1 cellular context compared by ENCODE assay signal in genomic region chr1:15741183-15741850, GRCh38.
TF ChIP-seq lines count a peak whose summit lies in the region.

No MANE protein-coding gene starts in this region.

TF ChIP-seq in K562, 482 proteins besides CTCF, POLR2A, EP300 and RAD21 (continued from another document and continues in another):
- peak; percentile 57; the same call in 1 of the 2 replicates for TF ChIP-seq XRCC5 (IDR thresholded peaks at IDR 0.05; ENCODE audit: low read depth, low read length)
- TF ChIP-seq SMAD3 (CRISPR knock-in tag; conservative IDR thresholded peaks at IDR 0.05): no peak
- no peak for TF ChIP-seq POLR2AphosphoS2 (IDR thresholded peaks at IDR 0.05; ENCODE audit: low read length)
- peak; percentile 86; the same call in 1 of the 2 replicates for TF ChIP-seq ZNF282 (CRISPR knock-in tag; IDR thresholded peaks at IDR 0.05)
- peak; percentile 65 for TF ChIP-seq ZBTB40 (IDR thresholded peaks at IDR 0.05)
- peak; percentile 55; the same call in 1 of the 2 replicates for TF ChIP-seq ZBTB40 (CRISPR knock-in tag; IDR thresholded peaks at IDR 0.05)
- TF ChIP-seq, protein P1, sequence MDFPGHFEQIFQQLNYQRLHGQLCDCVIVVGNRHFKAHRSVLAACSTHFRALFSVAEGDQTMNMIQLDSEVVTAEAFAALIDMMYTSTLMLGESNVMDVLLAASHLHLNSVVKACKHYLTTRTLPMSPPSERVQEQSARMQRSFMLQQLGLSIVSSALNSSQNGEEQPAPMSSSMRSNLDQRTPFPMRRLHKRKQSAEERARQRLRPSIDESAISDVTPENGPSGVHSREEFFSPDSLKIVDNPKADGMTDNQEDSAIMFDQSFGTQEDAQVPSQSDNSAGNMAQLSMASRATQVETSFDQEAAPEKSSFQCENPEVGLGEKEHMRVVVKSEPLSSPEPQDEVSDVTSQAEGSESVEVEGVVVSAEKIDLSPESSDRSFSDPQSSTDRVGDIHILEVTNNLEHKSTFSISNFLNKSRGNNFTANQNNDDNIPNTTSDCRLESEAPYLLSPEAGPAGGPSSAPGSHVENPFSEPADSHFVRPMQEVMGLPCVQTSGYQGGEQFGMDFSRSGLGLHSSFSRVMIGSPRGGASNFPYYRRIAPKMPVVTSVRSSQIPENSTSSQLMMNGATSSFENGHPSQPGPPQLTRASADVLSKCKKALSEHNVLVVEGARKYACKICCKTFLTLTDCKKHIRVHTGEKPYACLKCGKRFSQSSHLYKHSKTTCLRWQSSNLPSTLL (IDR thresholded peaks at IDR 0.05): no peak
- TF ChIP-seq, protein P2, sequence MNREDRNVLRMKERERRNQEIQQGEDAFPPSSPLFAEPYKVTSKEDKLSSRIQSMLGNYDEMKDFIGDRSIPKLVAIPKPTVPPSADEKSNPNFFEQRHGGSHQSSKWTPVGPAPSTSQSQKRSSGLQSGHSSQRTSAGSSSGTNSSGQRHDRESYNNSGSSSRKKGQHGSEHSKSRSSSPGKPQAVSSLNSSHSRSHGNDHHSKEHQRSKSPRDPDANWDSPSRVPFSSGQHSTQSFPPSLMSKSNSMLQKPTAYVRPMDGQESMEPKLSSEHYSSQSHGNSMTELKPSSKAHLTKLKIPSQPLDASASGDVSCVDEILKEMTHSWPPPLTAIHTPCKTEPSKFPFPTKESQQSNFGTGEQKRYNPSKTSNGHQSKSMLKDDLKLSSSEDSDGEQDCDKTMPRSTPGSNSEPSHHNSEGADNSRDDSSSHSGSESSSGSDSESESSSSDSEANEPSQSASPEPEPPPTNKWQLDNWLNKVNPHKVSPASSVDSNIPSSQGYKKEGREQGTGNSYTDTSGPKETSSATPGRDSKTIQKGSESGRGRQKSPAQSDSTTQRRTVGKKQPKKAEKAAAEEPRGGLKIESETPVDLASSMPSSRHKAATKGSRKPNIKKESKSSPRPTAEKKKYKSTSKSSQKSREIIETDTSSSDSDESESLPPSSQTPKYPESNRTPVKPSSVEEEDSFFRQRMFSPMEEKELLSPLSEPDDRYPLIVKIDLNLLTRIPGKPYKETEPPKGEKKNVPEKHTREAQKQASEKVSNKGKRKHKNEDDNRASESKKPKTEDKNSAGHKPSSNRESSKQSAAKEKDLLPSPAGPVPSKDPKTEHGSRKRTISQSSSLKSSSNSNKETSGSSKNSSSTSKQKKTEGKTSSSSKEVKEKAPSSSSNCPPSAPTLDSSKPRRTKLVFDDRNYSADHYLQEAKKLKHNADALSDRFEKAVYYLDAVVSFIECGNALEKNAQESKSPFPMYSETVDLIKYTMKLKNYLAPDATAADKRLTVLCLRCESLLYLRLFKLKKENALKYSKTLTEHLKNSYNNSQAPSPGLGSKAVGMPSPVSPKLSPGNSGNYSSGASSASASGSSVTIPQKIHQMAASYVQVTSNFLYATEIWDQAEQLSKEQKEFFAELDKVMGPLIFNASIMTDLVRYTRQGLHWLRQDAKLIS (CRISPR knock-in tag; IDR thresholded peaks at IDR 0.05): 0 out of 2 replicates have a peak, but pooled peaks have one; percentile 36
- TF ChIP-seq, protein P3, sequence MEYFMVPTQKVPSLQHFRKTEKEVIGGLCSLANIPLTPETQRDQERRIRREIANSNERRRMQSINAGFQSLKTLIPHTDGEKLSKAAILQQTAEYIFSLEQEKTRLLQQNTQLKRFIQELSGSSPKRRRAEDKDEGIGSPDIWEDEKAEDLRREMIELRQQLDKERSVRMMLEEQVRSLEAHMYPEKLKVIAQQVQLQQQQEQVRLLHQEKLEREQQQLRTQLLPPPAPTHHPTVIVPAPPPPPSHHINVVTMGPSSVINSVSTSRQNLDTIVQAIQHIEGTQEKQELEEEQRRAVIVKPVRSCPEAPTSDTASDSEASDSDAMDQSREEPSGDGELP (CRISPR knock-in tag; IDR thresholded peaks at IDR 0.05; ENCODE audit: borderline replicate concordance): peak; percentile 86
- TF ChIP-seq DEAF1 (CRISPR knock-in tag; IDR thresholded peaks at IDR 0.05): peak; percentile 77
- TF ChIP-seq BRF1 (IDR thresholded peaks at IDR 0.05; ENCODE audit: borderline replicate concordance, extremely low read depth, insufficient read length): no peak
- TF ChIP-seq RAD51 (IDR thresholded peaks at IDR 0.05; ENCODE audit: borderline replicate concordance, low read depth): no peak
- no peak for TF ChIP-seq SRSF7 (optimal IDR thresholded peaks at IDR 0.05; ENCODE audit: low read depth, low read length)
- TF ChIP-seq JUNB (CRISPR knock-in tag; conservative IDR thresholded peaks at IDR 0.05): no peak
- TF ChIP-seq, protein P4, sequence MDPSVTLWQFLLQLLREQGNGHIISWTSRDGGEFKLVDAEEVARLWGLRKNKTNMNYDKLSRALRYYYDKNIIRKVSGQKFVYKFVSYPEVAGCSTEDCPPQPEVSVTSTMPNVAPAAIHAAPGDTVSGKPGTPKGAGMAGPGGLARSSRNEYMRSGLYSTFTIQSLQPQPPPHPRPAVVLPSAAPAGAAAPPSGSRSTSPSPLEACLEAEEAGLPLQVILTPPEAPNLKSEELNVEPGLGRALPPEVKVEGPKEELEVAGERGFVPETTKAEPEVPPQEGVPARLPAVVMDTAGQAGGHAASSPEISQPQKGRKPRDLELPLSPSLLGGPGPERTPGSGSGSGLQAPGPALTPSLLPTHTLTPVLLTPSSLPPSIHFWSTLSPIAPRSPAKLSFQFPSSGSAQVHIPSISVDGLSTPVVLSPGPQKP (CRISPR knock-in tag; IDR thresholded peaks at IDR 0.05): 0 out of 2 replicates have a peak, but pooled peaks have one; percentile 64
- no peak for TF ChIP-seq ZNF175 (CRISPR knock-in tag; IDR thresholded peaks at IDR 0.05; ENCODE audit: low read depth)
- TF ChIP-seq ZNF518B (CRISPR knock-in tag; IDR thresholded peaks at IDR 0.05): no peak
- TF ChIP-seq ATF1 (CRISPR knock-in tag; IDR thresholded peaks at IDR 0.05): no peak
- no peak for TF ChIP-seq ATF1 (tag; IDR thresholded peaks at IDR 0.05)
- TF ChIP-seq, protein P5, sequence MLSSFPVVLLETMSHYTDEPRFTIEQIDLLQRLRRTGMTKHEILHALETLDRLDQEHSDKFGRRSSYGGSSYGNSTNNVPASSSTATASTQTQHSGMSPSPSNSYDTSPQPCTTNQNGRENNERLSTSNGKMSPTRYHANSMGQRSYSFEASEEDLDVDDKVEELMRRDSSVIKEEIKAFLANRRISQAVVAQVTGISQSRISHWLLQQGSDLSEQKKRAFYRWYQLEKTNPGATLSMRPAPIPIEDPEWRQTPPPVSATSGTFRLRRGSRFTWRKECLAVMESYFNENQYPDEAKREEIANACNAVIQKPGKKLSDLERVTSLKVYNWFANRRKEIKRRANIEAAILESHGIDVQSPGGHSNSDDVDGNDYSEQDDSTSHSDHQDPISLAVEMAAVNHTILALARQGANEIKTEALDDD (IDR thresholded peaks at IDR 0.05): no peak
- TF ChIP-seq, protein P6, sequence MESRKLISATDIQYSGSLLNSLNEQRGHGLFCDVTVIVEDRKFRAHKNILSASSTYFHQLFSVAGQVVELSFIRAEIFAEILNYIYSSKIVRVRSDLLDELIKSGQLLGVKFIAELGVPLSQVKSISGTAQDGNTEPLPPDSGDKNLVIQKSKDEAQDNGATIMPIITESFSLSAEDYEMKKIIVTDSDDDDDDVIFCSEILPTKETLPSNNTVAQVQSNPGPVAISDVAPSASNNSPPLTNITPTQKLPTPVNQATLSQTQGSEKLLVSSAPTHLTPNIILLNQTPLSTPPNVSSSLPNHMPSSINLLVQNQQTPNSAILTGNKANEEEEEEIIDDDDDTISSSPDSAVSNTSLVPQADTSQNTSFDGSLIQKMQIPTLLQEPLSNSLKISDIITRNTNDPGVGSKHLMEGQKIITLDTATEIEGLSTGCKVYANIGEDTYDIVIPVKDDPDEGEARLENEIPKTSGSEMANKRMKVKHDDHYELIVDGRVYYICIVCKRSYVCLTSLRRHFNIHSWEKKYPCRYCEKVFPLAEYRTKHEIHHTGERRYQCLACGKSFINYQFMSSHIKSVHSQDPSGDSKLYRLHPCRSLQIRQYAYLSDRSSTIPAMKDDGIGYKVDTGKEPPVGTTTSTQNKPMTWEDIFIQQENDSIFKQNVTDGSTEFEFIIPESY (CRISPR knock-in tag; IDR thresholded peaks at IDR 0.05): peak; percentile 66; the same call in 1 of the 2 replicates
- no peak for TF ChIP-seq ZBTB17 (CRISPR knock-in tag; IDR thresholded peaks at IDR 0.05)
- peak; percentile 93 for TF ChIP-seq SMC3 (conservative IDR thresholded peaks at IDR 0.05; ENCODE audit: insufficient read depth, low read depth, low read length)
- TF ChIP-seq TGIF2 (CRISPR knock-in tag; IDR thresholded peaks at IDR 0.05): no peak
- TF ChIP-seq ZC3H11A (IDR thresholded peaks at IDR 0.05; ENCODE audit: low read depth, low read length): peak; percentile 65; the same call in 1 of the 2 replicates
- TF ChIP-seq KLF6 (CRISPR knock-in tag; IDR thresholded peaks at IDR 0.05; ENCODE audit: borderline replicate concordance): no peak
- no peak for TF ChIP-seq HEY1 (CRISPR knock-in tag; IDR thresholded peaks at IDR 0.05; ENCODE audit: borderline replicate concordance)
